Comparison of ENCODE assay signal across 14 cellular contexts in the genomic region with DNA sequence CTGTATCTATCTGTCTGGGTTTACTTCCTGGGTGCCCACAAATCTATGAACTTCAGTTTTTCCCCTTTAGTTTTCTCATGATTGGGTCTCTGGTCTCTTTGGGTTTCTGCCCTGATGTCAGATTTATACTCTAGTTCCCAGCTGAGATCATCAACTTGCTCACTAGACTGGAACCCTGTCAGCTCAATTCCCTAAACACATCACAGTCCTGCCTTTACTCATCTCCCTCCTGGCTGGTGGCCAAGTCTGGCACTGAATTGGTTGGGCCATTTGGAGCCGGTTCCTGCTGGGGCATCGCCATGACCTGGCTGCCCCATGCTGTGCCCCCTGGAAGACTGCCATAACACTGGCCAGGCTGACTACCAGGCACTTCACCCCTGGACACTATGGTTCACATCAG.
DNase-seq lines count a peak whose midpoint lies in the region; ATAC-seq and TF ChIP-seq lines count a peak whose summit lies in the region.
"Had no signal": no experiment of that assay in that cellular context is flagged by ENCODE, and none has a peak within 500 bp of the region (broad histone marks: within the 10 kb centered on the region; RNA-seq: fewer than 3 reads in every experiment).

No MANE protein-coding gene starts in this region.

- ATAC-seq in GM21381 (IDR thresholded peaks at IDR 0.05; ENCODE audit: unreplicated experiment): peak; percentile 68
- peak; percentile 39 for ATAC-seq in foreskin keratinocyte
- ATAC-seq in HG03095 (IDR thresholded peaks at IDR 0.05; ENCODE audit: unreplicated experiment): no peak
- no peak for ATAC-seq in GM21360 (IDR thresholded peaks at IDR 0.05; ENCODE audit: unreplicated experiment)
- ATAC-seq: pancreas had no signal

- DNase-seq in COR-L47 (lab: John Stamatoyannopoulos, UW): peak; percentile 75
- DNase-seq in NCI-H146 treated with DMSO at 0.1 percent for 48 hours (lab: John Stamatoyannopoulos, UW; ENCODE audit: unreplicated experiment): peak; percentile 93
- DNase-seq in foreskin keratinocyte: peak in 1 of 2 donors; percentile 36
- no peak for DNase-seq in NCI-H524 (lab: John Stamatoyannopoulos, UW)
- no peak for DNase-seq in NCI-H1436 treated with DMSO at 0.1 percent for 48 hours (lab: John Stamatoyannopoulos, UW)
- DNase-seq: aorta; left ventricle myocardium inferior; stimulated activated CD4-positive, alpha-beta T cell treated with anti-CD3 and anti-CD28 coated beads, Interleukin-4, amount 100 ng/mL, for 1 hour had no signal

- no peaks in the 10 kb centered on the region for H3K27me3 ChIP-seq in foreskin keratinocyte
- H3K27me3 ChIP-seq: esophagus muscularis mucosa, pancreas had no signal

- no peak for TF ChIP-seq CTCF in foreskin keratinocyte (conservative IDR thresholded peaks at IDR 0.05)

- no peaks in the 10 kb centered on the region for H3K4me1 ChIP-seq in foreskin keratinocyte
- H3K4me1 ChIP-seq: esophagus muscularis mucosa, left ventricle myocardium inferior, pancreas had no signal

- H3K27ac ChIP-seq in foreskin keratinocyte: no peak overlapping the region
- H3K27ac ChIP-seq: esophagus muscularis mucosa, left ventricle myocardium inferior, pancreas, thoracic aorta had no signal

Comparison
In these comparisons a context has a peak if more than half of its experiments do, and no peak if none do; other contexts are left out.
1. DNase-seq: peak in COR-L47 (single experiment) and NCI-H146 treated with DMSO at 0.1 percent for 48 hours (single experiment); none in NCI-H524 (0 of 2) and NCI-H1436 treated with DMSO at 0.1 percent for 48 hours (single experiment).
2. ATAC-seq: peak in GM21381 (single experiment) and foreskin keratinocyte (single experiment); none in HG03095 (single experiment) and GM21360 (single experiment).